8 cellular contexts compared by ENCODE assay signal in the genomic region with DNA sequence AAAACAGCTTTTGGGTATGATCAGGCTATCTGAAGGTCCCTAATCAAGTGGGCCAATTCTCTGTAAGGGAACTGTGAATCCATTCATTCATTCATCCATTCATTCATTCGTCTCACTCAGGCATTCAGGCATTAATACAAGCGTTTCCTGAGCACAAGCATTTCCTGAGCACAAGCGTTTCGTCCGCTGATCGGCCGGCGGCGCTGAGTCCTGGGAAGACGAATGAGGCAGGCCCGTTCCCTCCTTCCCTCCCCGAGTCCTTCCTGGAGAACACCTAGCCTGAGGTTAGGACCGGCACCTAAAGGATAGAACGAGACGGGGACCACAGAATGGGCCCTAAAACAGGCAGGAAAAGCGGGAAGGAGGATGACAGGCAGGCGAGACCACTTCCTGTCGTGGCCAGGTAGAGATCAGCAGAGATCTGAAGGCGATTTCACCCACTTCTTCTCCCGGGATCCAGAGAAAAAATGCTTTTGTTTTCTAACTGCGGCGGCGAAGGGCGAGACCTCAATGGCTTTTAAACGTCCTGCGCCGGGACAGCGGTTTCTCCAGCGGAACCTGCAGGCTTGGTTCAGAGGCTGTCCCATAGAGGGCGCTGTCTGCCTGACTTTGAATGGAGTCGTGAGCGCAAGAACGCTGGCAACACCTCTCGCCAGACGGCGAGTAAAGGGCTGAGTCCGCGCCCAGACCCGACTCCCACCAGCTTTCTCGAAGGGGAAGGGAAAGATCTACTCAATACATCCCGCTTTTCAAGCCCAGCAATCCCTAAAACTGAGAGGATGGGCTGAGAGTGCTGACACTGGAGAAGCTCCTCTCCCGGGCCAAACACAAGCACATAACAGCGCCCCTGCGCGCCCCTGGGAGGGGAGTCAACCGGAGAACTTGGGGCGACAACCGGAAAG. TPM values are rescaled to one million over a fixed set of nuclear protein-coding genes. Genes with fewer than 3 reads are reported as not detected.
DNase-seq lines count a peak whose midpoint lies in the region; ATAC-seq and TF ChIP-seq lines count a peak whose summit lies in the region.

No MANE protein-coding gene starts in this region.

- peak overlapping the region in 1 of 2 donors; percentile 7 for H3K27ac Mint-ChIP-seq in T-cell

- TF ChIP-seq POLR2A in uterus (IDR thresholded peaks at IDR 0.05): no peak

- H3K4me3 Mint-ChIP-seq in T-cell: peak overlapping the region; percentile 65 to 81 (median 67)

- POLR2A ChIA-PET in T-cell (lab: Charles Lee): interaction anchor here in 1 of 2 donors (0.5 to 0.6 kb wide), 2 partner anchors 45 to 246 kb away, joined by 3 read pairs; no protein-coding TSS in a partner anchor

- CTCF ChIA-PET in T-cell (lab: Charles Lee): interaction anchor here (0.6 to 2.3 kb wide), 9 partner anchors 14 to 427 kb away, joined by 3 to 8 read pairs (median 4); a partner anchor contains a TSS

- ATAC-seq in GM18858 (IDR thresholded peaks at IDR 0.05; ENCODE audit: unreplicated experiment) (peak; percentile 51), T-cell (replicated peaks in 1 of 4) (peak; percentile 69 to 80 (median 74)), right cardiac atrium (peak; percentile 80 to 82)

- peaks cover 31 to 36% (median 32%) of the 10 kb centered on the region in 3 donors for H3K4me1 Mint-ChIP-seq in T-cell

- no peak overlapping the region for H3K9ac ChIP-seq in rectal smooth muscle tissue (ENCODE audit: low read length)

- H3K4me1 ChIP-seq in right cardiac atrium (ENCODE audit: control insufficient read depth, insufficient read depth, low read length) (peaks cover 6% of the 10 kb centered on the region), rectal smooth muscle tissue (ENCODE audit: control insufficient read depth, insufficient read depth, low read length) (peaks cover 7% of the 10 kb centered on the region), uterus (peaks cover 0 to 29% of the 10 kb centered on the region in 2 donors)

- peaks cover 61 to 74% of the 10 kb centered on the region in 2 donors for H3K27me3 Mint-ChIP-seq in T-cell

- H3K9me3 Mint-ChIP-seq in T-cell: no peaks in the 10 kb centered on the region

- H3K27ac ChIP-seq in right cardiac atrium (ENCODE audit: low read length) (no peak overlapping the region), rectal smooth muscle tissue (ENCODE audit: low read depth, low read length) (no peak overlapping the region), uterus (no peak overlapping the region)

- intact Hi-C loops in right cardiac atrium (cut with DNase I): loop anchor here (2.0 to 10.0 kb wide), 5 partner anchors 242 to 430 kb away; no protein-coding TSS in a partner anchor
- intact Hi-C loops in uterus (cut with DNase I; ENCODE audit: low total_unique reads): loop anchor here (10.0 kb wide), 1 partner anchor 422 kb away; no protein-coding TSS in a partner anchor

- DNase-seq in ACHN (peak; percentile 84), Kasumi-1 (lab: John Stamatoyannopoulos, UW) (peak; percentile 90 to 94), T-cell (peak; percentile 54 to 88 (median 80)), amniotic epithelial cell (ENCODE audit: low read depth) (peak; percentile 67), right cardiac atrium (peak; percentile 87 to 93 (median 89)), uterus (peak; percentile 74)

- 1% methylated on average over 48 of the region's 48 CpGs for WGBS in right cardiac atrium

- no peaks in the 10 kb centered on the region for H3K36me3 Mint-ChIP-seq in T-cell

- in situ Hi-C loops in ACHN (cut with HindIII; ENCODE audit: low pct_ligation_motif_present, low pct_unique_long_range_greater_than_20kb, low sequenced_read_pairs): no loop called here

- peak overlapping the region; percentile 28 for H3K4me3 ChIP-seq in right cardiac atrium (ENCODE audit: low read length)
- peak overlapping the region; percentile 26 for H3K4me3 ChIP-seq in rectal smooth muscle tissue (ENCODE audit: low read length)
- no peak overlapping the region for H3K4me3 ChIP-seq in uterus

- H3K27me3 ChIP-seq in right cardiac atrium (ENCODE audit: control insufficient read depth, insufficient read depth) (peaks cover 2% of the 10 kb centered on the region), rectal smooth muscle tissue (ENCODE audit: control insufficient read depth, insufficient read depth, low read length) (peaks cover 56% of the 10 kb centered on the region), uterus (peaks cover 4 to 60% of the 10 kb centered on the region in 2 donors)

- TF ChIP-seq CTCF in uterus (IDR thresholded peaks at IDR 0.05): peak; percentile 67 to 84 (median 78)

- no peaks in the 10 kb centered on the region for H3K9me3 ChIP-seq in right cardiac atrium (ENCODE audit: control insufficient read depth, low read length)
- H3K9me3 ChIP-seq in uterus: no peaks in the 10 kb centered on the region

- H3K36me3 ChIP-seq in rectal smooth muscle tissue (ENCODE audit: control insufficient read depth, insufficient read depth, low read length) (no peaks in the 10 kb centered on the region), uterus (no peaks in the 10 kb centered on the region)

RNA-seq across cellular contexts. Expression of a gene that starts 2.9 kb away (rescaled TPM):
- total RNA-seq in T-cell (under 1 TPM in 1 of 5 donors, not detected in 4; 0.33 TPM), right cardiac atrium (not detected), uterus (not detected)
- polyA plus RNA-seq in right cardiac atrium: not detected

RNA-seq across cellular contexts. Expression of a gene that starts 15.1 kb away (rescaled TPM):
- total RNA-seq in T-cell: not detected
- total RNA-seq in right cardiac atrium: not detected
- polyA plus RNA-seq in right cardiac atrium: not detected
- not detected for total RNA-seq in uterus

RNA-seq across cellular contexts. Expression of a gene that starts 21.4 kb away (rescaled TPM):
- total RNA-seq in T-cell: 100 to 1,000 TPM; 116 to 139 (median 127) TPM
- total RNA-seq in right cardiac atrium: 10 to 100 TPM; 33.7 to 43.0 (median 37.8) TPM
- polyA plus RNA-seq in right cardiac atrium: 28.3 TPM
- 100 to 1,000 TPM in 2 of 4 donors, 10 to 100 TPM in 2; 57.2 to 156 (median 99.4) TPM for total RNA-seq in uterus

Comparison
In these comparisons a context has a peak if more than half of its experiments do, and no peak if none do; other contexts are left out.
1. H3K4me3 ChIP-seq: peak in right cardiac atrium (single experiment) and rectal smooth muscle tissue (single experiment); none in uterus (0 of 2).
2. Peak in every context shown above with its lines, with median percentiles within 50 percentile points of each other: DNase-seq and ATAC-seq.